ENCODE assay signal across 8 cellular contexts in genomic region chrX:34300871-34301270, GRCh38.
A peak's percentile ranks its signal among the peaks of the same experiment; 100 is the strongest.
DNase-seq lines count a peak whose midpoint lies in the region; ATAC-seq, FAIRE-seq and TF ChIP-seq lines count a peak whose summit lies in the region.

No MANE protein-coding gene starts in this region.

- POLR2A ChIA-PET in HEK293 (lab: Yijun Ruan, JAX) = no interaction called here

- ATAC-seq in GM18858 (IDR thresholded peaks at IDR 0.05; ENCODE audit: unreplicated experiment) = no peak
- ATAC-seq in HG03039 (IDR thresholded peaks at IDR 0.05; ENCODE audit: unreplicated experiment) = no peak

- peak; percentile 69 for FAIRE-seq in RCC 7860 (lab: Jason Lieb, UNC)

- no peaks in the 10 kb centered on the region; a peak in 1 of 3 replicates for H3K36me3 ChIP-seq in HEK293 (ENCODE audit: control insufficient read depth in 2 of 2, insufficient read depth in 1 of 2, low read length in 2 of 2)

- CTCF ChIA-PET in HEK293 (lab: Yijun Ruan, JAX) = interaction anchor here (0.7 to 5.5 kb wide), 8 partner anchors 10 to 1909 kb away, joined by 3 to 42 read pairs (median 4); no protein-coding TSS in a partner anchor

- TF ChIP-seq CTCF in HEK293 (tag by site-specific recombination; IDR thresholded peaks at IDR 0.05) (peak; percentile 37; the same call in 1 of the 2 replicates), fibroblast of pulmonary artery (IDR thresholded peaks at IDR 0.05; ENCODE audit: low read length, missing control alignments) (peak; percentile 43)

- no peak overlapping the region for H3K27ac ChIP-seq in HEK293 (ENCODE audit: extremely low read depth, low read depth, low read length)

- no peaks in the 10 kb centered on the region for H3K4me1 ChIP-seq in HEK293 (ENCODE audit: control insufficient read depth, insufficient read depth, low read length)

- no peaks in the 10 kb centered on the region for H3K9me3 ChIP-seq in HEK293 (ENCODE audit: control insufficient read depth, insufficient read depth, low read depth, low read length)

- DNase-seq in NCI-H510A treated with DMSO at 0.1 percent for 48 hours (lab: John Stamatoyannopoulos, UW) = peak; percentile 17
- DNase-seq in NCI-H510A (lab: John Stamatoyannopoulos, UW) = no peak
- no peak for DNase-seq in RCC 7860 (ENCODE audit: low spot score)
- DNase-seq in fibroblast of pulmonary artery (ENCODE audit: low read depth) = peak; percentile 65
- peak; percentile 55 for DNase-seq in renal cortical epithelial cell (ENCODE audit: low read depth)

- H3K4me3 ChIP-seq in HEK293 (ENCODE audit: low read depth, low read length) (no peak overlapping the region), fibroblast of pulmonary artery (replicated peaks; ENCODE audit: low read depth, low read length) (no peak overlapping the region)

TF ChIP-seq in HEK293, 187 proteins besides CTCF, POLR2A, EP300 and RAD21:
- TF ChIP-seq ZNF654 (tag by site-specific recombination; IDR thresholded peaks at IDR 0.05; ENCODE audit: low read depth) = peak; percentile 55; the same call in 1 of the 2 replicates
- TF ChIP-seq, protein P1, sequence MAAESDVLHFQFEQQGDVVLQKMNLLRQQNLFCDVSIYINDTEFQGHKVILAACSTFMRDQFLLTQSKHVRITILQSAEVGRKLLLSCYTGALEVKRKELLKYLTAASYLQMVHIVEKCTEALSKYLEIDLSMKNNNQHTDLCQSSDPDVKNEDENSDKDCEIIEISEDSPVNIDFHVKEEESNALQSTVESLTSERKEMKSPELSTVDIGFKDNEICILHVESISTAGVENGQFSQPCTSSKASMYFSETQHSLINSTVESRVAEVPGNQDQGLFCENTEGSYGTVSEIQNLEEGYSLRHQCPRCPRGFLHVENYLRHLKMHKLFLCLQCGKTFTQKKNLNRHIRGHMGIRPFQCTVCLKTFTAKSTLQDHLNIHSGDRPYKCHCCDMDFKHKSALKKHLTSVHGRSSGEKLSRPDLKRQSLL (tag by site-specific recombination; IDR thresholded peaks at IDR 0.05) = no peak

Comparison
In these comparisons a context has a peak if more than half of its experiments do, and no peak if none do; other contexts are left out.
1. DNase-seq: peak in NCI-H510A treated with DMSO at 0.1 percent for 48 hours (single experiment), fibroblast of pulmonary artery (single experiment) and renal cortical epithelial cell (single experiment); none in NCI-H510A (single experiment) and RCC 7860 (single experiment).